ENCODE assay signal across 30 cellular contexts in the genomic region with DNA sequence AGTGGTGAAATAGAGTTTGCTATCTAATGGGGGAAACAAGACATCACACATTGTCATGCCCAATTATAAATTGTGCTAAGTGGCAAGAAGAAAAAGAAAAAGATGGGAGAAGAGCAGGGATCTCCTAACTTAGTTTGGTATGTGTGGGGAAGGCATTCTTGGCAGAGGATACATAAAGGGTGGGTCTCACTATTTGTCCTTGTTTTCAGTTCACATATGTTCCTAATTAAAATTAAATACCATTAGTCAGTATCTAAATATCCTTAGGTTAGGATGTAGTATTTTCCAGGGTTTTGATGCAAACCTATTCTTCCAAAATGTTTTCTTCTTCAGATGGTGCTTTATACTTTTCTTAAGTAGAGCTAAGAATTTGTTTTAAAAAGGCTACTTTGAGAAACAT.
DNase-seq lines count a peak whose midpoint lies in the region; ATAC-seq and TF ChIP-seq lines count a peak whose summit lies in the region.
"Had no signal": no experiment of that assay in that cellular context is flagged by ENCODE, and none has a peak within 500 bp of the region (broad histone marks: within the 10 kb centered on the region; RNA-seq: fewer than 3 reads in every experiment).

No MANE protein-coding gene starts in this region.

- no peak overlapping the region for H3K27ac Mint-ChIP-seq in activated T-helper 17 cell treated with anti-CD3 and anti-CD28 coated beads, Interleukin-2, amount 50 U/mL, for 72 hours
- H3K27ac Mint-ChIP-seq: activated CD8-positive, alpha-beta memory T cell treated with anti-CD3 and anti-CD28 coated beads, Interleukin-2, amount 10 ng/mL, durations not matched to agents 7 days and 5 days; CD4-positive, CD25-positive, alpha-beta regulatory T cell; effector memory CD8-positive, alpha-beta T cell; natural killer cell; T-helper 1 cell treated with Interleukin-12 subunit alpha and Interleukin-12 subunit beta and Interleukin-4 antibody, amounts not matched to agents 30 μg/mL and 1 μg/mL, for 36 hours had no signal

- H2AFZ ChIP-seq in PC-3 (ENCODE audit: low read length), result no peak overlapping the region

- no peaks in the 10 kb centered on the region for H3K4me1 Mint-ChIP-seq in activated T-helper 17 cell treated with anti-CD3 and anti-CD28 coated beads, Interleukin-2, amount 50 U/mL, for 72 hours
- H3K4me1 Mint-ChIP-seq: CD4-positive, CD25-positive, alpha-beta regulatory T cell had no signal

- no peaks in the 10 kb centered on the region for H4K20me1 ChIP-seq in PC-3 (ENCODE audit: low read length)

- H3K4me1 ChIP-seq in PC-3 (ENCODE audit: insufficient read depth, low read length), result no peaks in the 10 kb centered on the region

- no peak overlapping the region for H3K9ac ChIP-seq in PC-3 (ENCODE audit: low read length)

- H3K9me3 Mint-ChIP-seq in activated T-helper 17 cell treated with anti-CD3 and anti-CD28 coated beads, Interleukin-2, amount 50 U/mL, for 72 hours, result no peaks in the 10 kb centered on the region
- H3K9me3 Mint-ChIP-seq: activated T-cell treated with anti-CD3 and anti-CD28 coated beads, Interleukin-2, amount 50 U/mL, for 4 hours; CD4-positive, CD25-positive, alpha-beta regulatory T cell; effector memory CD8-positive, alpha-beta T cell; natural killer cell; T-helper 1 cell treated with Interleukin-12 subunit alpha and Interleukin-12 subunit beta and Interleukin-4 antibody, amounts not matched to agents 30 μg/mL and 1 μg/mL, for 36 hours had no signal

- H3K9me3 ChIP-seq in PC-3 (ENCODE audit: low read length), result no peaks in the 10 kb centered on the region
- H3K9me3 ChIP-seq: mucosa of descending colon, tibial nerve had no signal

- peak; percentile 58 for ATAC-seq in PC-3
- no peak for ATAC-seq in activated T-helper 17 cell treated with anti-CD3 and anti-CD28 coated beads, Interleukin-2, amount 50 U/mL, for 72 hours (replicated peaks)
- ATAC-seq: activated CD8-positive, alpha-beta memory T cell treated with anti-CD3 and anti-CD28 coated beads, Interleukin-2, amount 10 ng/mL, durations not matched to agents 7 days and 5 days; activated T-cell treated with anti-CD3 and anti-CD28 coated beads, Interleukin-2, amount 50 U/mL, for 4 hours; effector memory CD8-positive, alpha-beta T cell; HCT116; left cardiac atrium; mucosa of descending colon; natural killer cell had no signal

- no TSS peak for BruUV-seq in PC-3 (replicated peaks; lab: Mats Ljungman, UMichigan)

- H3F3A ChIP-seq in PC-3 (ENCODE audit: low read length, unreplicated experiment), result no peaks in the 10 kb centered on the region

- TF ChIP-seq CTCF in PC-3 (conservative IDR thresholded peaks at IDR 0.05; ENCODE audit: low read depth, low read length) (no peak), GM10248 (IDR thresholded peaks at IDR 0.05; ENCODE audit: control extremely low read depth, extremely low read depth, low read depth, missing control alignments) (no peak)

- CTCF ChIA-PET in PC-3 (lab: Charles Lee) (no interaction called here), GM10248 (lab: Yijun Ruan, JAX) (interaction anchor here (1.3 to 2.1 kb wide), 3 partner anchors 10 to 316 kb away, joined by 3 to 13 read pairs (median 5); no protein-coding TSS in a partner anchor)

- no peak overlapping the region for H3K4me2 ChIP-seq in PC-3 (ENCODE audit: low read length)

- H3K4me3 ChIP-seq in PC-3 (ENCODE audit: low read length) (no peak overlapping the region), skeletal muscle cell (ENCODE audit: low read depth, low read length) (no peak overlapping the region)
- H3K4me3 ChIP-seq: lung, mucosa of descending colon, tibial nerve had no signal

- POLR2A ChIA-PET in PC-3 (lab: Charles Lee; ENCODE audit: unreplicated experiment) (no interaction called here), GM10248 (lab: Yijun Ruan, JAX) (no interaction called here)

- DNase-seq in EH (ENCODE audit: low read depth) (peak; percentile 76), PC-3 (no peak), fibroblast of gingiva (ENCODE audit: low read depth) (peak; percentile 73), skeletal muscle cell (ENCODE audit: low read depth) (peak; percentile 11), GM10248 (ENCODE audit: extremely low spot score) (no peak), NCI-H1417 (lab: John Stamatoyannopoulos, UW) (no peak)
- DNase-seq: activated CD4-positive, CD25-positive, alpha-beta regulatory T cell; activated CD8-positive, alpha-beta memory T cell treated with anti-CD3 and anti-CD28 coated beads, Interleukin-2, amount 10 ng/mL, durations not matched to agents 7 days and 5 days; activated gamma-delta T cell treated with Interleukin-2 at 50 U/mL for 16 hours; activated T-cell treated with anti-CD3 and anti-CD28 coated beads, Interleukin-2, amount 50 U/mL, for 4 hours; CD4-positive, CD25-positive, alpha-beta regulatory T cell; central memory CD4-positive, alpha-beta T cell; cortex of kidney; effector memory CD8-positive, alpha-beta T cell; hippocampal formation; IMR-90; left cardiac atrium; mucosa of descending colon; MV-4-11; natural killer cell; NCI-H146; NCI-H446; NCI-H774; stimulated activated CD4-positive, alpha-beta T cell treated with anti-CD3 and anti-CD28 coated beads, Interleukin-15, amount 100 ng/mL, for 24 hours; stimulated activated CD4-positive, alpha-beta T cell treated with anti-CD3 and anti-CD28 coated beads, Interleukin-4, amount 100 ng/mL, for 4 hours had no signal

- H3K27me3 Mint-ChIP-seq in activated T-helper 17 cell treated with anti-CD3 and anti-CD28 coated beads, Interleukin-2, amount 50 U/mL, for 72 hours, result peaks cover 3% of the 10 kb centered on the region

- no peaks in the 10 kb centered on the region for H3K9me2 ChIP-seq in PC-3 (replicated peaks; ENCODE audit: low read length)

- no peak overlapping the region for H3K27ac ChIP-seq in PC-3 (ENCODE audit: low read length)
- H3K27ac ChIP-seq: tibial nerve had no signal

- H3K79me2 ChIP-seq in PC-3 (ENCODE audit: low read length), result no peaks in the 10 kb centered on the region

- H3K27me3 ChIP-seq in PC-3 (ENCODE audit: low read length), result no peaks in the 10 kb centered on the region
- H3K27me3 ChIP-seq: tibial nerve had no signal

- no peaks in the 10 kb centered on the region for H3K36me3 ChIP-seq in PC-3 (ENCODE audit: low read depth, low read length)
- H3K36me3 ChIP-seq: tibial nerve had no signal

- intact Hi-C loops in PC-3 (cut with micrococcal nuclease), result no loop called here

- no peak overlapping the region for H3K4me3 Mint-ChIP-seq in activated T-helper 17 cell treated with anti-CD3 and anti-CD28 coated beads, Interleukin-2, amount 50 U/mL, for 72 hours
- H3K4me3 Mint-ChIP-seq: activated CD8-positive, alpha-beta memory T cell treated with anti-CD3 and anti-CD28 coated beads, Interleukin-2, amount 10 ng/mL, durations not matched to agents 7 days and 5 days; activated T-cell treated with anti-CD3 and anti-CD28 coated beads, Interleukin-2, amount 50 U/mL, for 4 hours; CD4-positive, CD25-positive, alpha-beta regulatory T cell; effector memory CD8-positive, alpha-beta T cell; natural killer cell; T-helper 1 cell treated with Interleukin-12 subunit alpha and Interleukin-12 subunit beta and Interleukin-4 antibody, amounts not matched to agents 30 μg/mL and 1 μg/mL, for 36 hours had no signal

- no peaks in the 10 kb centered on the region for H3K36me3 Mint-ChIP-seq in activated T-helper 17 cell treated with anti-CD3 and anti-CD28 coated beads, Interleukin-2, amount 50 U/mL, for 72 hours (ENCODE audit: low read depth)
- H3K36me3 Mint-ChIP-seq: activated CD8-positive, alpha-beta memory T cell treated with anti-CD3 and anti-CD28 coated beads, Interleukin-2, amount 10 ng/mL, durations not matched to agents 7 days and 5 days; CD4-positive, CD25-positive, alpha-beta regulatory T cell; natural killer cell had no signal

Comparison
In these comparisons a context has a peak if more than half of its experiments do, and no peak if none do; other contexts are left out.
1. DNase-seq: peak in EH (single experiment), fibroblast of gingiva (single experiment) and skeletal muscle cell (single experiment); none in PC-3 (single experiment), GM10248 (single experiment) and NCI-H1417 (0 of 3).